ENCODE assay signal across 1 cellular context in the genomic region with DNA sequence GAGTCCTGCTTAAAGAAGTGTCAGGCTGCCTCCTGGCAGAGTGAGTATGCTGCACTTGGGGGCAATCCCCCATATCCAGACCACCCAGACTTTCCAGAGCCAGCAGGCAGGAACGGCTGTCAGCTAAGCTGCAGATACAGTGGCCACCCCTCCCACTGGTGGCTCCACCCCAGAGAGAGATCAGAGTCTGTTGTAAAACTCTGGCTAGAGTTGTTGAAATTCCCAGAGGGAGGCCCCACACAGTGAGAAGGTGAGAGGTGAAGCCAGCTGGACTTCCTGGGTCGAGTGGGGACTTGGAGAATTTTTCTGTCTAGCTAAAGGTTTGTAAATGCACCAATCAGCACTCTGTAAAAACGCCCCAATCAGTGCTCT.
TF ChIP-seq lines count a peak whose summit lies in the region.

No MANE protein-coding gene starts in this region.

TF ChIP-seq in HepG2, 621 proteins besides CTCF, POLR2A, EP300 and RAD21:
- no peak for TF ChIP-seq SOX5 (CRISPR knock-in tag; IDR thresholded peaks at IDR 0.05; ENCODE audit: borderline replicate concordance)
- TF ChIP-seq ZNF878 (CRISPR knock-in tag; IDR thresholded peaks at IDR 0.05), result no peak
- no peak for TF ChIP-seq ZNF512 (CRISPR knock-in tag; IDR thresholded peaks at IDR 0.05)
- TF ChIP-seq ISL2 (CRISPR knock-in tag; IDR thresholded peaks at IDR 0.05), result no peak
- 0 out of 2 replicates have a peak, but pooled peaks have one; percentile 21 for TF ChIP-seq ZMYM4 (CRISPR knock-in tag; IDR thresholded peaks at IDR 0.05)
- TF ChIP-seq ZNF260 (CRISPR knock-in tag; IDR thresholded peaks at IDR 0.05; ENCODE audit: borderline replicate concordance, low read depth), result no peak
